ENCODE assay signal across 11 cellular contexts in the genomic region with DNA sequence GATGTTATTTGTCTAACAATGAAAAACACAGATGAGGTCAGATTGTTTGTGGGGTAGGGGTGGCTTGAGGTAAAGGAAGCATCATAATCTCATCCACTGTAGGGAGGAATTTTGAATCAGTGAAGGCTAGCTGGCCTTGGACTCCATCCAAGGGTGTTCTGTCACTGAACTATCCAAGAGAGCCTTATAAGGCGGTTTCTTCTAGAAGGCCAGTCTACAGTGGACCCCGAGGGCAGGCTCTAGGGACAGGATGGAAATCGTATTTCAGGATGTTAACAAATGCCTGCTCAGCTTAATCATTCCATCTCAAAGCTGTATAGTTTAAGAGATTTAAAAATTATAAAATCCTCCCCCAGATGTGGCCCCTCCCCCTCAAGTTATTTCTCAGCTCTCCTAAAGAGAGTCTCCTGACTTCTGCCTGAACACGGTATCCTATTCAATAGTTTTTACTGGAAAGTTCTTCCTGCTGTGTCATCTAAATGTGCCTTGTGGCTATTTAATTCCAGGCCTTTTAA. TPM values are rescaled to one million over a fixed set of nuclear protein-coding genes. Genes with fewer than 3 reads are reported as not detected.
A peak's percentile ranks its signal among the peaks of the same experiment; 100 is the strongest.
DNase-seq lines count a peak whose midpoint lies in the region; ATAC-seq and TF ChIP-seq lines count a peak whose summit lies in the region.
"Had no signal": no experiment of that assay in that cellular context is flagged by ENCODE, and none has a peak within 500 bp of the region (broad histone marks: within the 10 kb centered on the region; RNA-seq: fewer than 3 reads in every experiment).

No MANE protein-coding gene starts in this region.

- H3F3A ChIP-seq in neural progenitor cell (ENCODE audit: low read depth), result no peaks in the 10 kb centered on the region

- intact Hi-C loops in Right ventricle myocardium inferior (cut with DNase I) (loop anchor here (5.0 kb wide), 3 partner anchors 35 to 195 kb away; partner anchors contain the start of genes NOA1, POLR2B and REST), cardiac septum (cut with DNase I) (loop anchor here (5.0 kb wide), 1 partner anchor 125 kb away; the partner anchor contains the start of genes NOA1 and POLR2B)

- H3K27me3 Mint-ChIP-seq in neural progenitor cell (ENCODE audit: insufficient read depth, low read depth), result peaks cover 10% of the 10 kb centered on the region

- H3K79me2 ChIP-seq in neural progenitor cell (ENCODE audit: low read depth), result no peaks in the 10 kb centered on the region

- H3K27me3 ChIP-seq in neural progenitor cell, result peaks cover 6% of the 10 kb centered on the region

- TF ChIP-seq CTCF in fibroblast of villous mesenchyme (IDR thresholded peaks at IDR 0.05; ENCODE audit: insufficient read depth, low read depth, low read length), result no peak
- no peak for TF ChIP-seq CTCF in neural progenitor cell (IDR thresholded peaks at IDR 0.05)

- H3K9me3 ChIP-seq in neural progenitor cell (ENCODE audit: low read depth), result no peaks in the 10 kb centered on the region

- H3K36me3 ChIP-seq in neural progenitor cell, result no peaks in the 10 kb centered on the region

- no peak overlapping the region for H2AFZ ChIP-seq in neural progenitor cell (replicated peaks)

- peaks cover 55% of the 10 kb centered on the region for H3K4me1 Mint-ChIP-seq in neural progenitor cell

- no peak overlapping the region for H3K4me2 ChIP-seq in neural progenitor cell

- H3K4me1 ChIP-seq in neural progenitor cell, result peaks cover 16% of the 10 kb centered on the region

- no peaks in the 10 kb centered on the region for H3K36me3 Mint-ChIP-seq in neural progenitor cell

- H3K27ac ChIP-seq in neural progenitor cell, result no peak overlapping the region

- H4K20me1 ChIP-seq in neural progenitor cell (ENCODE audit: low read depth), result no peaks in the 10 kb centered on the region

- H3K9me3 Mint-ChIP-seq in neural progenitor cell, result peaks cover 2% of the 10 kb centered on the region

- H3K27ac Mint-ChIP-seq in neural progenitor cell, result peak overlapping the region; percentile 47

- no peak overlapping the region for H3K9ac ChIP-seq in neural progenitor cell

- H3K4me3 Mint-ChIP-seq in neural progenitor cell, result no peak overlapping the region

- no peak for DNase-seq in Right ventricle myocardium inferior (ENCODE audit: missing footprints)
- no peak for DNase-seq in cardiac septum (ENCODE audit: low spot score)
- DNase-seq in fibroblast of villous mesenchyme (ENCODE audit: low read depth), result peak; percentile 93
- no peak for DNase-seq in neural progenitor cell (ENCODE audit: low spot score)
- no peak for DNase-seq in DMS153 treated with DMSO at 0.1 percent for 48 hours (lab: John Stamatoyannopoulos, UW; ENCODE audit: unreplicated experiment)
- DNase-seq in SIG-M5 (lab: John Stamatoyannopoulos, UW), result no peak
- no peak for DNase-seq in NCI-H748 (lab: John Stamatoyannopoulos, UW; ENCODE audit: unreplicated experiment)
- DNase-seq: activated CD8-positive, alpha-beta memory T cell treated with anti-CD3 and anti-CD28 coated beads, Interleukin-2, amount 50 U/mL, for 48 hours; NCI-H526 had no signal

- H3K4me3 ChIP-seq in fibroblast of villous mesenchyme (ENCODE audit: low read depth, low read length), result no peak overlapping the region
- H3K4me3 ChIP-seq in neural progenitor cell, result no peak overlapping the region

- ATAC-seq in Right ventricle myocardium inferior, result peak; percentile 83
- ATAC-seq in HG02610 (IDR thresholded peaks at IDR 0.05; ENCODE audit: unreplicated experiment), result no peak

RNA-seq across cellular contexts. Expression of gene IGFBP7, which starts 8.1 kb away (rescaled TPM):
- total RNA-seq in Right ventricle myocardium inferior (862 TPM), cardiac septum (739 TPM), fibroblast of villous mesenchyme (234 and 417 TPM in 2 replicates), neural progenitor cell (ENCODE audit: low replicate concordance) (0.86 and 1.5 TPM in 2 replicates)
- total RNA-seq: A673 had no signal

Comparison
In these comparisons a context has a peak if more than half of its experiments do, and no peak if none do; other contexts are left out.
1. RNA of gene IGFBP7, which starts 8.1 kb away (total RNA-seq): 862 TPM in Right ventricle myocardium inferior (single experiment), 739 TPM in cardiac septum (single experiment) and 234 to 417 TPM in fibroblast of villous mesenchyme; 0.86 to 1.5 TPM in neural progenitor cell; every median in the first group is over 10 times any median in the second.